ENCODE assay signal across 8 cellular contexts in genomic region chr14:22047105-22047504, GRCh38.
DNase-seq lines count a peak whose midpoint lies in the region; ATAC-seq and TF ChIP-seq lines count a peak whose summit lies in the region.

No MANE protein-coding gene starts in this region.

- peak; percentile 80 for TF ChIP-seq CTCF in VCaP (conservative IDR thresholded peaks at IDR 0.05)

- peak; percentile 68 for ATAC-seq in HG03342 (IDR thresholded peaks at IDR 0.05; ENCODE audit: unreplicated experiment)

- H3K27ac ChIP-seq in VCaP, result no peak overlapping the region

- peak; percentile 20 to 42 for DNase-seq in activated CD4-positive, alpha-beta T cell treated with anti-CD3 and anti-CD28 coated beads for 4 hours
- no peak for DNase-seq in activated CD4-positive, alpha-beta T cell treated with anti-CD3 and anti-CD28 coated beads, Interleukin-2, amount 50 U/mL, for 1 hour
- DNase-seq in iPS-NIHi7 (ENCODE audit: extremely low spot score) (peak; percentile 58), NCI-H2107 treated with DMSO at 0.1 percent for 48 hours (lab: John Stamatoyannopoulos, UW; ENCODE audit: unreplicated experiment) (no peak), NCI-H1417 (lab: John Stamatoyannopoulos, UW) (no peak), T-helper 9 cell (no peak)

Comparison
In these comparisons a context has a peak if more than half of its experiments do, and no peak if none do; other contexts are left out.
1. DNase-seq: peak in activated CD4-positive, alpha-beta T cell treated with anti-CD3 and anti-CD28 coated beads for 4 hours (2 of 2) and iPS-NIHi7 (single experiment); none in activated CD4-positive, alpha-beta T cell treated with anti-CD3 and anti-CD28 coated beads, Interleukin-2, amount 50 U/mL, for 1 hour (single experiment), NCI-H2107 treated with DMSO at 0.1 percent for 48 hours (single experiment), NCI-H1417 (0 of 3) and T-helper 9 cell (single experiment).